In the genomic region with DNA sequence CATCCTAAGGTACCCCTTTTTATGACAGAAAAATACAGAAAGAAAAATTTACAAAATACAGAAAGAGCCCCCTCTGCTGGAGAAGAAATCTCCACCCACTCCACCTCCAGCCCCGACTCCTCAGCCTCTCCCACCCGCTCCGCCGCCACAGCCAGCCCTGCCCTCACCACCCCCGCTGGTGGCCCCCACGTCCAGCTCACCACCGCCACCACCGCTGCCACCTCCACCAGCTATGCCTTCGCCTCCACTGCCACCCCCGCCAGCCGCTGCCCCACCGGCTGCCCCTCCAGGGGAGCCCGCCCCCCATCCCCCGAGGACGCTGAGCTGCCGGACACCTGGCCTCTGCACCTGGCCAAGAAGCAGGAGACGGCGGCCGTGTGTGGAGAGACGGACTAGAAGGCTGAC, we compare ENCODE assay signal across 14 cellular contexts. TPM values are rescaled to one million over a fixed set of nuclear protein-coding genes. Genes with fewer than 3 reads are reported as not detected.
DNase-seq lines count a peak whose midpoint lies in the region; ATAC-seq and TF ChIP-seq lines count a peak whose summit lies in the region.
"Had no signal": no experiment of that assay in that cellular context is flagged by ENCODE, and none has a peak within 500 bp of the region (broad histone marks: within the 10 kb centered on the region; RNA-seq: fewer than 3 reads in every experiment).

No MANE protein-coding gene starts in this region.

- no TSS peak for BruUV-seq in A673 (replicated peaks; lab: Mats Ljungman, UMichigan)

- TF ChIP-seq CTCF in A673 (conservative IDR thresholded peaks at IDR 0.05; ENCODE audit: low read depth, low read length), result peak; percentile 41
- TF ChIP-seq CTCF in GM13977 (IDR thresholded peaks at IDR 0.05; ENCODE audit: extremely low read depth, insufficient read depth, missing control alignments), result peak; percentile 13

- H3K9me3 ChIP-seq in A673 (ENCODE audit: low read depth, low read length, poor library complexity, severe bottlenecking), result no peaks in the 10 kb centered on the region

- H3K27ac ChIP-seq in A673 (ENCODE audit: low read depth, low read length, poor library complexity, severe bottlenecking), result no peak overlapping the region
- H3K27ac ChIP-seq: dorsolateral prefrontal cortex had no signal

- intact Hi-C loops in A673 (cut with micrococcal nuclease; ENCODE audit: unreplicated experiment), result no loop called here

- H3K4me1 ChIP-seq in A673 (ENCODE audit: insufficient read depth, low read length, poor library complexity, severe bottlenecking), result no peaks in the 10 kb centered on the region

- no peaks in the 10 kb centered on the region for H3K36me3 ChIP-seq in A673 (ENCODE audit: insufficient read depth, low read length, poor library complexity, severe bottlenecking)

- H3K4me3 ChIP-seq in A673 (ENCODE audit: low read depth, low read length, poor library complexity, severe bottlenecking), result no peak overlapping the region
- H3K4me3 ChIP-seq: dorsolateral prefrontal cortex had no signal

- peaks cover 5% of the 10 kb centered on the region for H3K27me3 ChIP-seq in A673 (replicated peaks; ENCODE audit: insufficient read depth, low read depth, low read length, poor library complexity)

- POLR2A ChIA-PET in A673 (lab: Charles Lee; ENCODE audit: low non-redundant PET), result no interaction called here

- DNase-seq in A673 (ENCODE audit: low spot score) (peak; percentile 10), GM13977 (ENCODE audit: low spot score) (peak; percentile 39), OCI-M1 (lab: John Stamatoyannopoulos, UW) (peak; percentile 19), iPS-NIHi11 (ENCODE audit: low spot score) (peak; percentile 76), NCI-H187 treated with DMSO at 0.1 percent for 48 hours (lab: John Stamatoyannopoulos, UW) (no peak)
- no peak for DNase-seq in activated effector memory CD4-positive, alpha-beta T cell treated with Interleukin-2 at 50 U/mL for 16 hours
- DNase-seq: activated CD4-positive, alpha-beta T cell treated with anti-CD3 and anti-CD28 coated beads, Interleukin-2, amount 50 U/mL, for 1 hour; activated naive CD4-positive, alpha-beta T cell treated with anti-CD3 and anti-CD28 coated beads, Interleukin-2, amount 50 U/mL, for 16 hours; dorsolateral prefrontal cortex; naive thymus-derived CD8-positive, alpha-beta T cell; NCI-H1436 had no signal

- ATAC-seq in HG02571 (IDR thresholded peaks at IDR 0.05; ENCODE audit: unreplicated experiment) (no peak), GM19351 (IDR thresholded peaks at IDR 0.05; ENCODE audit: unreplicated experiment) (no peak)
- ATAC-seq: naive thymus-derived CD8-positive, alpha-beta T cell had no signal

- CTCF ChIA-PET in A673 (lab: Charles Lee), result interaction anchor here (0.5 to 0.6 kb wide), 2 partner anchors 125 to 168 kb away, joined by 3 to 8 read pairs; no protein-coding TSS in a partner anchor

- in situ Hi-C loops in GM13977 (cut with MboI; ENCODE audit: low pct_unique_long_range_greater_than_20kb, low sequenced_read_pairs, unreplicated experiment), result no loop called here

RNA-seq across cellular contexts. Expression of a gene that starts 17.7 kb away (rescaled TPM):
- total RNA-seq in A673 (2021), result not detected in 2 replicates

RNA-seq across cellular contexts. Expression of a gene that starts 28.2 kb away (rescaled TPM):
- not detected in 2 replicates for total RNA-seq in A673 (2021)
- total RNA-seq: CD8-positive, alpha-beta memory T cell; dorsolateral prefrontal cortex; naive thymus-derived CD8-positive, alpha-beta T cell had no signal

RNA-seq across cellular contexts. Expression of a gene that starts 52.0 kb away (rescaled TPM):
- total RNA-seq in A673 (2021), result not detected in 2 replicates
- total RNA-seq: CD8-positive, alpha-beta memory T cell; dorsolateral prefrontal cortex; naive thymus-derived CD8-positive, alpha-beta T cell had no signal

RNA-seq across cellular contexts. Expression of a gene that starts 60.0 kb away (rescaled TPM):
- total RNA-seq in A673 (2021), result not detected in 2 replicates
- total RNA-seq: CD8-positive, alpha-beta memory T cell; naive thymus-derived CD8-positive, alpha-beta T cell had no signal

Comparison
In these comparisons a context has a peak if more than half of its experiments do, and no peak if none do; other contexts are left out.
1. DNase-seq: peak in A673 (single experiment), GM13977 (single experiment), OCI-M1 (single experiment) and iPS-NIHi11 (single experiment); none in NCI-H187 treated with DMSO at 0.1 percent for 48 hours (single experiment) and activated effector memory CD4-positive, alpha-beta T cell treated with Interleukin-2 at 50 U/mL for 16 hours (single experiment).